ENCODE assay signal across 8 cellular contexts in genomic region chr11:58905716-58906547, GRCh38. TPM values are rescaled to one million over a fixed set of nuclear protein-coding genes. Genes with fewer than 3 reads are reported as not detected.
DNase-seq lines count a peak whose midpoint lies in the region; ATAC-seq and TF ChIP-seq lines count a peak whose summit lies in the region.

No MANE protein-coding gene starts in this region.

- H3K27me3 ChIP-seq in foreskin keratinocyte, result no peaks in the 10 kb centered on the region

- no peak overlapping the region for H3K27ac ChIP-seq in foreskin keratinocyte

- H3K27ac Mint-ChIP-seq in activated naive CD4-positive, alpha-beta T cell treated with anti-CD3 and anti-CD28 coated beads, Interleukin-2, amount 50 U/mL, for 72 hours, result no peak overlapping the region

- DNase-seq in RPMI7951 (ENCODE audit: low read depth) (peak; percentile 95), foreskin keratinocyte (peak; percentile 72 to 86), nucleus accumbens (lab: John Stamatoyannopoulos, UW) (peak in 49 of 56 donors; percentile 27 to 86 (median 56)), NAMALWA (ENCODE audit: low spot score) (no peak), mesenteric fat pad (ENCODE audit: low spot score) (no peak)
- DNase-seq in activated naive CD4-positive, alpha-beta T cell treated with anti-CD3 and anti-CD28 coated beads, Interleukin-2, amount 50 U/mL, for 72 hours (ENCODE audit: low spot score in 2 of 2), result no peak
- DNase-seq in stimulated activated naive CD8-positive, alpha-beta T cell treated with anti-CD3 and anti-CD28 coated beads, Interleukin-15, Interleukin-2, amounts not matched to agents 100 U/mL and 50 U/mL, for 24 hours, result no peak

- no peaks in the 10 kb centered on the region for H3K9me3 Mint-ChIP-seq in activated naive CD4-positive, alpha-beta T cell treated with anti-CD3 and anti-CD28 coated beads, Interleukin-2, amount 50 U/mL, for 72 hours

- no peaks in the 10 kb centered on the region for H3K36me3 Mint-ChIP-seq in activated naive CD4-positive, alpha-beta T cell treated with anti-CD3 and anti-CD28 coated beads, Interleukin-2, amount 50 U/mL, for 72 hours

- H3K4me1 ChIP-seq in foreskin keratinocyte, result no peaks in the 10 kb centered on the region

- TF ChIP-seq CTCF in GM12873 (IDR thresholded peaks at IDR 0.05; ENCODE audit: insufficient read depth, low read depth, low read length, missing control alignments) (peak; percentile 19), foreskin keratinocyte (conservative IDR thresholded peaks at IDR 0.05) (peak; percentile 54)

- peak; percentile 91 for ATAC-seq in foreskin keratinocyte
- ATAC-seq in activated naive CD4-positive, alpha-beta T cell treated with anti-CD3 and anti-CD28 coated beads, Interleukin-2, amount 50 U/mL, for 72 hours, result no peak
- no peak for ATAC-seq in stimulated activated naive CD8-positive, alpha-beta T cell treated with anti-CD3 and anti-CD28 coated beads, Interleukin-15, Interleukin-2, amounts not matched to agents 100 U/mL and 50 U/mL, for 24 hours

RNA-seq across cellular contexts. Expression of gene GLYATL1, which starts 33.4 kb away (rescaled TPM):
- 1.1 and 1.3 TPM in 2 replicates for total RNA-seq in RPMI7951 (2014; rRNA removed; shearing (Covaris generic))
- 0.17 and 0.18 TPM in 2 replicates for total RNA-seq in foreskin keratinocyte
- 0.08 and 0.20 TPM in 2 replicates for polyA plus RNA-seq in foreskin keratinocyte
- not detected for total RNA-seq in activated naive CD4-positive, alpha-beta T cell treated with anti-CD3 and anti-CD28 coated beads, Interleukin-2, amount 50 U/mL, for 72 hours
- not detected for total RNA-seq in mesenteric fat pad

Comparison
In these comparisons a context has a peak if more than half of its experiments do, and no peak if none do; other contexts are left out.
1. DNase-seq: peak in RPMI7951 (single experiment), foreskin keratinocyte (2 of 2) and nucleus accumbens (49 of 56); none in activated naive CD4-positive, alpha-beta T cell treated with anti-CD3 and anti-CD28 coated beads, Interleukin-2, amount 50 U/mL, for 72 hours (0 of 2), stimulated activated naive CD8-positive, alpha-beta T cell treated with anti-CD3 and anti-CD28 coated beads, Interleukin-15, Interleukin-2, amounts not matched to agents 100 U/mL and 50 U/mL, for 24 hours (single experiment), NAMALWA (single experiment) and mesenteric fat pad (single experiment).